In genomic region chr2:191020221-191020741, GRCh38 we compare ENCODE assay signal across 1 cellular context.
TF ChIP-seq lines count a peak whose summit lies in the region.

No MANE protein-coding gene starts in this region.

TF ChIP-seq in K562, 482 proteins besides CTCF, POLR2A, EP300 and RAD21 (continued from another document and continues in another):
- TF ChIP-seq CEBPZ (IDR thresholded peaks at IDR 0.05; ENCODE audit: borderline replicate concordance, low read depth, low read length) = no peak
- TF ChIP-seq CREB3L1 (IDR thresholded peaks at IDR 0.05; ENCODE audit: borderline replicate concordance, low read depth) = no peak
- TF ChIP-seq ZC3H11A (IDR thresholded peaks at IDR 0.05; ENCODE audit: low read depth, low read length) = 0 out of 2 replicates have a peak, but pooled peaks have one; percentile 47
- peak in 1 of 2 experiments; percentile 74; a peak in 1 of 4 replicates for TF ChIP-seq ZMIZ1 (IDR thresholded peaks at IDR 0.05; ENCODE audit: low read depth in 2 of 2, low read length in 2 of 2)
- peak; percentile 80 for TF ChIP-seq E2F5 (CRISPR knock-in tag; IDR thresholded peaks at IDR 0.05)
- no peak for TF ChIP-seq CLOCK (CRISPR knock-in tag; IDR thresholded peaks at IDR 0.05; ENCODE audit: borderline replicate concordance)
- TF ChIP-seq NCOA2 (IDR thresholded peaks at IDR 0.05; ENCODE audit: partially characterized antibody in 2 of 2) = no peak
- TF ChIP-seq KDM5B (IDR thresholded peaks at IDR 0.05; ENCODE audit: insufficient replicate concordance, low read depth, low read length) = peak; percentile 57
- no peak for TF ChIP-seq ZNF165 (CRISPR knock-in tag; IDR thresholded peaks at IDR 0.05; ENCODE audit: borderline replicate concordance)
- TF ChIP-seq CREB1 (IDR thresholded peaks at IDR 0.05) = 0 out of 2 replicates have a peak, but pooled peaks have one; percentile 23
- peak; percentile 77 for TF ChIP-seq CREB1 (CRISPR knock-in tag; IDR thresholded peaks at IDR 0.05)
- TF ChIP-seq SMARCA5 (IDR thresholded peaks at IDR 0.05) = no peak
- peak; percentile 50 for TF ChIP-seq CBFA2T2 (conservative IDR thresholded peaks at IDR 0.05)
- no peak for TF ChIP-seq ZNF217 (CRISPR knock-in tag; IDR thresholded peaks at IDR 0.05)
- no peak for TF ChIP-seq ZFP36 (IDR thresholded peaks at IDR 0.05; ENCODE audit: low read depth, low read length, partially characterized antibody)
- TF ChIP-seq ZNF41 (CRISPR knock-in tag; conservative IDR thresholded peaks at IDR 0.05) = no peak
- TF ChIP-seq DEAF1 (CRISPR knock-in tag; IDR thresholded peaks at IDR 0.05) = no peak; the same call in 1 of the 2 replicates
- TF ChIP-seq PPARD (CRISPR knock-in tag; IDR thresholded peaks at IDR 0.05) = no peak
- peak; percentile 75; the same call in 1 of the 2 replicates for TF ChIP-seq CHAMP1 (IDR thresholded peaks at IDR 0.05)
- TF ChIP-seq ZNF79 (CRISPR knock-in tag; IDR thresholded peaks at IDR 0.05; ENCODE audit: low read depth) = no peak
- no peak for TF ChIP-seq THRA (IDR thresholded peaks at IDR 0.05)
- TF ChIP-seq ZNF232 (CRISPR knock-in tag; IDR thresholded peaks at IDR 0.05) = peak; percentile 77; the same call in 1 of the 2 replicates
- no peak for TF ChIP-seq HIVEP1 (CRISPR knock-in tag; IDR thresholded peaks at IDR 0.05)
- TF ChIP-seq CREB3 (tag; conservative IDR thresholded peaks at IDR 0.05; ENCODE audit: low read depth) = no peak
- no peak for TF ChIP-seq UBTF (IDR thresholded peaks at IDR 0.05; ENCODE audit: borderline replicate concordance in 1 of 2, low read depth in 2 of 2, low read length in 2 of 2)
- TF ChIP-seq RCOR1 (IDR thresholded peaks at IDR 0.05; ENCODE audit: borderline replicate concordance in 1 of 2, low read depth in 2 of 2, low read length in 2 of 2) = peak in 1 of 2 experiments; percentile 63; a peak in 2 of 4 replicates
- no peak for TF ChIP-seq ZNF212 (CRISPR knock-in tag; IDR thresholded peaks at IDR 0.05)
- TF ChIP-seq NELFE (IDR thresholded peaks at IDR 0.05; ENCODE audit: insufficient read depth, insufficient read length) = no peak
- TF ChIP-seq CBX3 (IDR thresholded peaks at IDR 0.05; ENCODE audit: borderline replicate concordance in 1 of 2, low read length in 2 of 2) = peak in 1 of 2 experiments; percentile 86; a peak in 1 of 3 replicates
- TF ChIP-seq PRMT5 (CRISPR knock-in tag; IDR thresholded peaks at IDR 0.05) = no peak
- no peak for TF ChIP-seq THAP7 (CRISPR knock-in tag; IDR thresholded peaks at IDR 0.05)
